In genomic region chr7:127792528-127793342, GRCh38 we compare ENCODE assay signal across 8 cellular contexts.
DNase-seq lines count a peak whose midpoint lies in the region; ATAC-seq and TF ChIP-seq lines count a peak whose summit lies in the region.

No MANE protein-coding gene starts in this region.

- no peak overlapping the region for H3K56ac ChIP-seq in IMR-90 (ENCODE audit: extremely low read depth, insufficient read depth, low read length)

- no peak overlapping the region for H2BK20ac ChIP-seq in IMR-90 (ENCODE audit: low read depth, low read length)

- peaks cover 80% of the 10 kb centered on the region for H4K20me1 ChIP-seq in IMR-90 (ENCODE audit: insufficient read depth, low read length)

- peaks cover 17% of the 10 kb centered on the region for H3K9me1 ChIP-seq in IMR-90 (ENCODE audit: insufficient read depth, low read length)

- no peak overlapping the region for H3K4me3 ChIP-seq in GM06990 (replicated peaks; ENCODE audit: low read depth, low read length)
- H3K4me3 ChIP-seq in IMR-90 (ENCODE audit: insufficient read depth, low read depth, low read length): no peak overlapping the region
- H3K4me3 ChIP-seq in WI38 (ENCODE audit: low read depth, low read length): no peak overlapping the region
- no peak overlapping the region for H3K4me3 ChIP-seq in foreskin fibroblast (ENCODE audit: low read depth in 1 of 2, low read length in 2 of 2)

- no peak overlapping the region for H3K9ac ChIP-seq in IMR-90 (ENCODE audit: low read depth, low read length)

- H3K36me3 ChIP-seq in GM06990 (ENCODE audit: control insufficient read depth, insufficient read depth, low read length): peaks cover 2% of the 10 kb centered on the region
- H3K36me3 ChIP-seq in IMR-90 (ENCODE audit: control insufficient read depth, insufficient read depth, low read length): peaks cover 3% of the 10 kb centered on the region; the same call in 1 of the 2 replicates

- H3K18ac ChIP-seq in IMR-90 (ENCODE audit: low read depth, low read length): no peak overlapping the region

- H3K9me3 ChIP-seq in IMR-90 (ENCODE audit: control insufficient read depth, insufficient read depth, low read length): no peaks in the 10 kb centered on the region

- no peak overlapping the region for H3K27ac ChIP-seq in IMR-90 (ENCODE audit: insufficient read depth, low read length)

- H3K4me2 ChIP-seq in IMR-90 (ENCODE audit: low read depth, low read length): no peak overlapping the region

- intact Hi-C loops in IMR-90 (cut with micrococcal nuclease): no loop called here

- H2AK9ac ChIP-seq in IMR-90 (replicated peaks; ENCODE audit: low read depth, low read length, poor library complexity): no peak overlapping the region

- no peak overlapping the region for H2BK15ac ChIP-seq in IMR-90 (ENCODE audit: low read depth, low read length)

- no peak overlapping the region for H2BK5ac ChIP-seq in IMR-90 (ENCODE audit: low read depth, low read length, poor library complexity, severe bottlenecking)

- ATAC-seq in IMR-90 (ENCODE audit: low read depth) (no peak), GM21526 (IDR thresholded peaks at IDR 0.05; ENCODE audit: low FRiP score, unreplicated experiment) (no peak)

- dilution Hi-C loops in IMR-90 (cut with HindIII; ENCODE audit: low sequenced_read_pairs, unreplicated experiment): no loop called here

- H3K79me1 ChIP-seq in IMR-90 (ENCODE audit: low read depth in 1 of 2, low read length in 2 of 2): peaks cover 41 to 85% of the 10 kb centered on the region in 2 experiments

- no peak for TF ChIP-seq POLR2A in IMR-90 (IDR thresholded peaks at IDR 0.05; ENCODE audit: low read depth, low read length)

- H3K27me3 ChIP-seq in GM06990 (replicated peaks; ENCODE audit: control insufficient read depth, insufficient read depth, low read length) (no peaks in the 10 kb centered on the region), IMR-90 (ENCODE audit: control insufficient read depth, insufficient read depth, low read length) (no peaks in the 10 kb centered on the region)

- H2BK120ac ChIP-seq in IMR-90 (ENCODE audit: low read depth, low read length): no peak overlapping the region

- in situ Hi-C loops in IMR-90 (cut with MboI; ENCODE audit: low sequenced_read_pairs): no loop called here

- DNase-seq in GM06990 (ENCODE audit: extremely low read depth, insufficient read length): no peak
- no peak for DNase-seq in IMR-90
- DNase-seq in foreskin fibroblast: no peak
- DNase-seq in stimulated activated CD4-positive, alpha-beta T cell treated with anti-CD3 and anti-CD28 coated beads, Interleukin-4, amount 100 ng/mL, for 48 hours (ENCODE audit: low read depth in 2 of 2): peak; percentile 13 to 18
- DNase-seq in putamen (ENCODE audit: low spot score): no peak
- no peak for DNase-seq in AG08396 (ENCODE audit: low spot score)

- H3K14ac ChIP-seq in IMR-90 (replicated peaks; ENCODE audit: low read depth, low read length): no peak overlapping the region

- H4K91ac ChIP-seq in IMR-90 (ENCODE audit: insufficient read depth, low read depth, low read length): no peak overlapping the region

- no peak overlapping the region for H3K4ac ChIP-seq in IMR-90 (ENCODE audit: low read depth, low read length)

- H2AK5ac ChIP-seq in IMR-90 (ENCODE audit: low read depth, low read length): no peak overlapping the region

- no TSS peak for BruUV-seq in IMR-90 (replicated peaks; lab: Mats Ljungman, UMichigan)

- H4K5ac ChIP-seq in IMR-90 (ENCODE audit: low read depth, low read length): no peak overlapping the region

- POLR2A ChIA-PET in IMR-90 (lab: Charles Lee; ENCODE audit: unreplicated experiment): no interaction called here

- no peak overlapping the region for H4K8ac ChIP-seq in IMR-90 (ENCODE audit: low read depth in 2 of 2, low read length in 2 of 2)

- CTCF ChIA-PET in IMR-90 (lab: Yijun Ruan, JAX): interaction anchor here (0.5 to 1.3 kb wide), 4 partner anchors 11 to 419 kb away, joined by 3 to 5 read pairs (median 4); no protein-coding TSS in a partner anchor

- no CpG with 5 or more reads among the region's 5 CpGs for WGBS in IMR-90 (ENCODE audit: extremely low coverage in 2 of 2, insufficient read length in 1 of 2), 2 experiments

- no peak overlapping the region for H2AFZ ChIP-seq in IMR-90 (replicated peaks; ENCODE audit: low read length, poor library complexity)

- TF ChIP-seq CTCF in GM06990 (IDR thresholded peaks at IDR 0.05; ENCODE audit: insufficient read depth, low read length, poor library complexity, severe bottlenecking): peak; percentile 85
- 0 out of 2 replicates have a peak, but pooled peaks have one; percentile 26 for TF ChIP-seq CTCF in IMR-90 (conservative IDR thresholded peaks at IDR 0.05; ENCODE audit: low read depth, low read length)
- TF ChIP-seq CTCF in WI38 (IDR thresholded peaks at IDR 0.05; ENCODE audit: low read depth, low read length): peak; percentile 54
- TF ChIP-seq CTCF in foreskin fibroblast (IDR thresholded peaks at IDR 0.05; ENCODE audit: low read depth, low read length): peak; percentile 41

- peaks cover 1% of the 10 kb centered on the region; the same call in 1 of the 2 replicates for H3K4me1 ChIP-seq in IMR-90 (ENCODE audit: control insufficient read depth, insufficient read depth, low read length)

- H3K23ac ChIP-seq in IMR-90 (ENCODE audit: low read depth, low read length): no peak overlapping the region

- TF ChIP-seq RAD21 in IMR-90 (IDR thresholded peaks at IDR 0.05; ENCODE audit: low read length): 0 out of 2 replicates have a peak, but pooled peaks have one; percentile 18

TF ChIP-seq in IMR-90, 13 proteins besides CTCF, POLR2A, EP300 and RAD21:
- TF ChIP-seq MAZ (IDR thresholded peaks at IDR 0.05; ENCODE audit: borderline replicate concordance, low read depth, low read length): no peak
- no peak for TF ChIP-seq MAFK (IDR thresholded peaks at IDR 0.05; ENCODE audit: low read depth, low read length)
- no peak for TF ChIP-seq CEBPB (IDR thresholded peaks at IDR 0.05; ENCODE audit: low read depth, low read length)
- TF ChIP-seq ELK1 (IDR thresholded peaks at IDR 0.05; ENCODE audit: borderline replicate concordance, low read depth, low read length): no peak
- no peak for TF ChIP-seq BHLHE40 (IDR thresholded peaks at IDR 0.05; ENCODE audit: low read depth, low read length)
- TF ChIP-seq FOS (IDR thresholded peaks at IDR 0.05; ENCODE audit: low read depth, low read length): no peak
- no peak for TF ChIP-seq RFX5 (IDR thresholded peaks at IDR 0.05; ENCODE audit: low read depth, low read length)
- TF ChIP-seq MXI1 (IDR thresholded peaks at IDR 0.05; ENCODE audit: borderline replicate concordance, low read depth, low read length): no peak
- TF ChIP-seq USF2 (IDR thresholded peaks at IDR 0.05; ENCODE audit: low read depth, low read length): no peak
- no peak for TF ChIP-seq NFE2L2 (IDR thresholded peaks at IDR 0.05; ENCODE audit: low read depth, low read length)
- no peak for TF ChIP-seq RCOR1 (IDR thresholded peaks at IDR 0.05; ENCODE audit: insufficient replicate concordance, low read length)
- no peak; the same call in 1 of the 2 replicates for TF ChIP-seq SMC3 (IDR thresholded peaks at IDR 0.05; ENCODE audit: low read depth, low read length)
- no peak for TF ChIP-seq CHD1 (IDR thresholded peaks at IDR 0.05; ENCODE audit: low read depth, low read length)

Comparison
In these comparisons a context has a peak if more than half of its experiments do, and no peak if none do; other contexts are left out.
1. DNase-seq: peak in stimulated activated CD4-positive, alpha-beta T cell treated with anti-CD3 and anti-CD28 coated beads, Interleukin-4, amount 100 ng/mL, for 48 hours (2 of 2); none in GM06990 (single experiment), IMR-90 (single experiment), foreskin fibroblast (0 of 2), putamen (single experiment) and AG08396 (single experiment).
2. CTCF ChIP-seq: peak in every context shown above with its lines; median percentile 85 in GM06990; 54 in WI38; 41 in foreskin fibroblast; 26 in IMR-90.